Comparison of ENCODE assay signal across 11 cellular contexts in the genomic region with DNA sequence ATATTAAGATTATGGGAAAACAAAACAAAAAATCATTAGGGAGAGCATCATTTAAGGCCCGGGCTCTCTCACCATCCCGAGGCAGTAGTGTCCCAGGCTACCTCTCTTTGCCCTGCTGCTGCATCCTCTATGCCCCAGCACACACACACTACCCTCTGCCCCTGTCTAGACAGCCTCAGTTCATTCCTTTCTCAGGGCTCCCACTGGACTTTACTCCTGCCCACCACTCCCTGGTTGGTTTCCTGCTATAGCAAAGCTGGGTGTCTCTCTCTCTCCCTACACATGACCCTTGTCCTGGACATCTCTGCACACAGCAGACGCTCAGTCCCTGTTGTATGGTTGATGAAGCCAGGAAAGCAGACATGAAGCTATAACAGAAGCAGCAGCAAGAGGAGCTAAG. TPM values are rescaled to one million over a fixed set of nuclear protein-coding genes. Genes with fewer than 3 reads are reported as not detected.
"Had no signal": no experiment of that assay in that cellular context is flagged by ENCODE, and none has a peak within 500 bp of the region (broad histone marks: within the 10 kb centered on the region; RNA-seq: fewer than 3 reads in every experiment).

No MANE protein-coding gene starts in this region.

- H3K36me3 ChIP-seq: pancreas, tibial nerve had no signal

- H3K9me3 ChIP-seq: body of pancreas, gastroesophageal sphincter, tibial nerve had no signal

- ATAC-seq: body of pancreas, gastroesophageal sphincter, pancreas, T-helper 17 cell had no signal

- DNase-seq: activated CD4-positive, alpha-beta T cell treated with anti-CD3 and anti-CD28 coated beads, Interleukin-2, amount 10 ng/mL, durations not matched to agents 7 days and 5 days; activated CD4-positive, CD25-positive, alpha-beta regulatory T cell; activated naive CD4-positive, alpha-beta T cell treated with anti-CD3 and anti-CD28 coated beads, Interleukin-2, amount 50 U/mL, for 16 hours; body of pancreas; effector memory CD4-positive, alpha-beta T cell; pancreas; T-helper 17 cell had no signal

- H3K4me3 ChIP-seq: body of pancreas, gastroesophageal sphincter, pancreas, skin epidermis, tibial nerve had no signal

- FAIRE-seq: pancreas, TTC549 had no signal

- H3K27me3 ChIP-seq: body of pancreas, gastroesophageal sphincter, pancreas, tibial nerve had no signal

- H3K27ac ChIP-seq: body of pancreas, gastroesophageal sphincter, pancreas, skin epidermis had no signal

RNA-seq across cellular contexts. Expression of a gene that starts 30.7 kb away (rescaled TPM):
- total RNA-seq: T-helper 17 cell had no signal
